Comparison of ENCODE assay signal across 1 cellular context in the genomic region with DNA sequence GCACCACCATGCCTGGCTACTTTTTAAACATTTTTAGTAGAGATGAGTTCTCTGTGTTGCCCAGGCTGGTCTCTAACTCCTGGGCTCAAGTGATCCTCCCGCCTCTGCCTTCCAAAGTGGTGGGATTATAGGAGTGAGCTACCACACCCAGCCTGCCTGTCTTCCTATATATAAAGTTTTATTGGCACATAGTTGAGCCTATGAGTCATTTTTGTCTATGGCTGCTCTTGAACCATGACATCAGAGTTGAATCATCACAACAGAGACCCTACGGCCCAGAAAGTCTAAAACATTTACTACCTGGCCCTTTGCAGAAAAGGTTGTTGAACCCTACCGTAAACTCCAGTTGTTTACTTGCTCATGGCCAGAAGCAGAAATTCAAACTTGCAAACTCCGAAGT.
TF ChIP-seq lines count a peak whose summit lies in the region.

No MANE protein-coding gene starts in this region.

TF ChIP-seq in K562, 482 proteins besides CTCF, POLR2A, EP300 and RAD21:
- peak; percentile 32; the same call in 1 of the 2 replicates for TF ChIP-seq ARID1B (IDR thresholded peaks at IDR 0.05)
- peak; percentile 93 for TF ChIP-seq JUND (IDR thresholded peaks at IDR 0.05; ENCODE audit: borderline replicate concordance, low read depth, low read length)
- peak; percentile 93 for TF ChIP-seq JUND (tag; IDR thresholded peaks at IDR 0.05; ENCODE audit: borderline replicate concordance, low read depth, low read length)
- TF ChIP-seq, protein P1, sequence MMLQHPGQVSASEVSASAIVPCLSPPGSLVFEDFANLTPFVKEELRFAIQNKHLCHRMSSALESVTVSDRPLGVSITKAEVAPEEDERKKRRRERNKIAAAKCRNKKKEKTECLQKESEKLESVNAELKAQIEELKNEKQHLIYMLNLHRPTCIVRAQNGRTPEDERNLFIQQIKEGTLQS (IDR thresholded peaks at IDR 0.05) = peak; percentile 98
- TF ChIP-seq, protein P1 (CRISPR knock-in tag; conservative IDR thresholded peaks at IDR 0.05) = peak; percentile 90
- no peak for TF ChIP-seq KAT2B (IDR thresholded peaks at IDR 0.05; ENCODE audit: low read depth, low read length)
- no peak for TF ChIP-seq ATF1 (CRISPR knock-in tag; IDR thresholded peaks at IDR 0.05)
- TF ChIP-seq ATF1 (tag; IDR thresholded peaks at IDR 0.05) = peak; percentile 29; the same call in 1 of the 2 replicates
- TF ChIP-seq, protein P2, sequence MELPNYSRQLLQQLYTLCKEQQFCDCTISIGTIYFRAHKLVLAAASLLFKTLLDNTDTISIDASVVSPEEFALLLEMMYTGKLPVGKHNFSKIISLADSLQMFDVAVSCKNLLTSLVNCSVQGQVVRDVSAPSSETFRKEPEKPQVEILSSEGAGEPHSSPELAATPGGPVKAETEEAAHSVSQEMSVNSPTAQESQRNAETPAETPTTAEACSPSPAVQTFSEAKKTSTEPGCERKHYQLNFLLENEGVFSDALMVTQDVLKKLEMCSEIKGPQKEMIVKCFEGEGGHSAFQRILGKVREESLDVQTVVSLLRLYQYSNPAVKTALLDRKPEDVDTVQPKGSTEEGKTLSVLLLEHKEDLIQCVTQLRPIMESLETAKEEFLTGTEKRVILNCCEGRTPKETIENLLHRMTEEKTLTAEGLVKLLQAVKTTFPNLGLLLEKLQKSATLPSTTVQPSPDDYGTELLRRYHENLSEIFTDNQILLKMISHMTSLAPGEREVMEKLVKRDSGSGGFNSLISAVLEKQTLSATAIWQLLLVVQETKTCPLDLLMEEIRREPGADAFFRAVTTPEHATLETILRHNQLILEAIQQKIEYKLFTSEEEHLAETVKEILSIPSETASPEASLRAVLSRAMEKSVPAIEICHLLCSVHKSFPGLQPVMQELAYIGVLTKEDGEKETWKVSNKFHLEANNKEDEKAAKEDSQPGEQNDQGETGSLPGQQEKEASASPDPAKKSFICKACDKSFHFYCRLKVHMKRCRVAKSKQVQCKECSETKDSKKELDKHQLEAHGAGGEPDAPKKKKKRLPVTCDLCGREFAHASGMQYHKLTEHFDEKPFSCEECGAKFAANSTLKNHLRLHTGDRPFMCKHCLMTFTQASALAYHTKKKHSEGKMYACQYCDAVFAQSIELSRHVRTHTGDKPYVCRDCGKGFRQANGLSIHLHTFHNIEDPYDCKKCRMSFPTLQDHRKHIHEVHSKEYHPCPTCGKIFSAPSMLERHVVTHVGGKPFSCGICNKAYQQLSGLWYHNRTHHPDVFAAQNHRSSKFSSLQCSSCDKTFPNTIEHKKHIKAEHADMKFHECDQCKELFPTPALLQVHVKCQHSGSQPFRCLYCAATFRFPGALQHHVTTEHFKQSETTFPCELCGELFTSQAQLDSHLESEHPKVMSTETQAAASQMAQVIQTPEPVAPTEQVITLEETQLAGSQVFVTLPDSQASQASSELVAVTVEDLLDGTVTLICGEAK (IDR thresholded peaks at IDR 0.05) = peak; percentile 99
- TF ChIP-seq, protein P2 (CRISPR knock-in tag; IDR thresholded peaks at IDR 0.05) = peak; percentile 98
- TF ChIP-seq SMARCA4 (IDR thresholded peaks at IDR 0.05) = 0 out of 2 replicates have a peak, but pooled peaks have one; percentile 34
- TF ChIP-seq ZEB2 (IDR thresholded peaks at IDR 0.05) = 0 out of 2 replicates have a peak, but pooled peaks have one; percentile 34
- peak; percentile 95 for TF ChIP-seq JUN (IDR thresholded peaks at IDR 0.05; ENCODE audit: borderline replicate concordance, low read depth, low read length)
- TF ChIP-seq JUN (CRISPR knock-in tag; IDR thresholded peaks at IDR 0.05; ENCODE audit: borderline replicate concordance) = no peak
- peak; percentile 18 for TF ChIP-seq FOS (IDR thresholded peaks at IDR 0.05; ENCODE audit: extremely low read depth, insufficient read length)
- TF ChIP-seq CREM (IDR thresholded peaks at IDR 0.05; ENCODE audit: low read depth) = peak; percentile 53; the same call in 1 of the 2 replicates
- peak; percentile 17; the same call in 1 of the 2 replicates for TF ChIP-seq DPF2 (IDR thresholded peaks at IDR 0.05)
- TF ChIP-seq, protein P3, sequence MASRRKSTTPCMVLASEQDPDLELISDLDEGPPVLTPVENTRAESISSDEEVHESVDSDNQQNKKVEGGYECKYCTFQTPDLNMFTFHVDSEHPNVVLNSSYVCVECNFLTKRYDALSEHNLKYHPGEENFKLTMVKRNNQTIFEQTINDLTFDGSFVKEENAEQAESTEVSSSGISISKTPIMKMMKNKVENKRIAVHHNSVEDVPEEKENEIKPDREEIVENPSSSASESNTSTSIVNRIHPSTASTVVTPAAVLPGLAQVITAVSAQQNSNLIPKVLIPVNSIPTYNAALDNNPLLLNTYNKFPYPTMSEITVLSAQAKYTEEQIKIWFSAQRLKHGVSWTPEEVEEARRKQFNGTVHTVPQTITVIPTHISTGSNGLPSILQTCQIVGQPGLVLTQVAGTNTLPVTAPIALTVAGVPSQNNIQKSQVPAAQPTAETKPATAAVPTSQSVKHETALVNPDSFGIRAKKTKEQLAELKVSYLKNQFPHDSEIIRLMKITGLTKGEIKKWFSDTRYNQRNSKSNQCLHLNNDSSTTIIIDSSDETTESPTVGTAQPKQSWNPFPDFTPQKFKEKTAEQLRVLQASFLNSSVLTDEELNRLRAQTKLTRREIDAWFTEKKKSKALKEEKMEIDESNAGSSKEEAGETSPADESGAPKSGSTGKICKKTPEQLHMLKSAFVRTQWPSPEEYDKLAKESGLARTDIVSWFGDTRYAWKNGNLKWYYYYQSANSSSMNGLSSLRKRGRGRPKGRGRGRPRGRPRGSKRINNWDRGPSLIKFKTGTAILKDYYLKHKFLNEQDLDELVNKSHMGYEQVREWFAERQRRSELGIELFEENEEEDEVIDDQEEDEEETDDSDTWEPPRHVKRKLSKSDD (conservative IDR thresholded peaks at IDR 0.05; ENCODE audit: low read length) = no peak
- peak; percentile 84 for TF ChIP-seq ATF7 (IDR thresholded peaks at IDR 0.05)
- 0 out of 2 replicates have a peak, but pooled peaks have one; percentile 39 for TF ChIP-seq CREB1 (IDR thresholded peaks at IDR 0.05)
- no peak for TF ChIP-seq CREB1 (CRISPR knock-in tag; IDR thresholded peaks at IDR 0.05)
- TF ChIP-seq CEBPB (tag; IDR thresholded peaks at IDR 0.05) = no peak
- no peak for TF ChIP-seq PHB2 (IDR thresholded peaks at IDR 0.05; ENCODE audit: low read depth)
- TF ChIP-seq MEF2D (tag; conservative IDR thresholded peaks at IDR 0.05; ENCODE audit: low read depth) = no peak
- TF ChIP-seq HMG20B (CRISPR knock-in tag; IDR thresholded peaks at IDR 0.05) = no peak
- TF ChIP-seq FOSL1 (tag; conservative IDR thresholded peaks at IDR 0.05) = peak; percentile 94
- TF ChIP-seq SMARCE1 (IDR thresholded peaks at IDR 0.05) = 0 out of 2 replicates have a peak, but pooled peaks have one; percentile 21
TF ChIP-seq in K562: peak in this region for 15.
